In the genomic region with DNA sequence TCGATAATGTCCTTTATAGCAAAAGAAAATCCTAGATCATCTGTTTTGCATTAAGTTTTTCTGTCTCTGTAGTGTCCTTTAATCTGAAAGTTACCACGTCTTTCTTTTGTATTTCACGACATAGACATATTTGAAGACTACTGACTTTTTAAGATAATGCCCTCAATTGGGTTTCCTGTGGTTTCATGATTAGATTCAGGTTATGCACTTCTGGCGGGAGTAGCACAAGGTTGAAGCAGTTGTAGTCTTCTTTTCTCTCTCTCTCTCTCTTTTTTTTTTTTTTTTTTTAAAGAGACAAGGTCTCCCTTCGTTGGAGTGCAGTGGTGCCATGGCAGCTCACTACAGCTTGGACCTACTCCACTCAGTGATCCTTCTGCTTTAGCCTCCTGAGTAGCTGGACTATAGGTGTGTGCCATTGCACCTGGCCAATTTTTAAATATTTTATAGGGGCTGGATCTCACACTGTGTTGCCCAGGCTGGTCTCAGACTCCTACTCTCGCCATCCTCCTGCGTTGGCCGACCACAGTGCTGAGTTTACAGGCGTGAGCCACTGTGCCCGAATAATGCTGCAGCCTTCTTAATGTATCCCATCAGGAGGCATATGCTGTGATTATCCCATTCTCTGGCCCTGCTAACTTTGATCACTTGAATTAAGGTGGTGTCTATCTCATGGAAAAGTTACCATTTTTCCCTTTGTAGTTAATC, we compare ENCODE assay signal across 16 cellular contexts. TPM values are rescaled to one million over a fixed set of nuclear protein-coding genes. Genes with fewer than 3 reads are reported as not detected.
DNase-seq lines count a peak whose midpoint lies in the region; ATAC-seq, FAIRE-seq and TF ChIP-seq lines count a peak whose summit lies in the region.
"Had no signal": no experiment of that assay in that cellular context is flagged by ENCODE, and none has a peak within 500 bp of the region (broad histone marks: within the 10 kb centered on the region; RNA-seq: fewer than 3 reads in every experiment).

No MANE protein-coding gene starts in this region.

- no peak for ATAC-seq in activated naive CD8-positive, alpha-beta T cell treated with anti-CD3 and anti-CD28 coated beads, Interleukin-2, amount 50 U/mL, for 24 hours
- ATAC-seq in stimulated activated naive CD8-positive, alpha-beta T cell treated with anti-CD3 and anti-CD28 coated beads, Interleukin-15, amount 100 ng/mL, for 72 hours, result peak; percentile 33
- ATAC-seq: gastrocnemius medialis, right cardiac atrium, Right ventricle myocardium inferior had no signal

- peaks cover 84% of the 10 kb centered on the region for H3K4me1 Mint-ChIP-seq in activated naive CD4-positive, alpha-beta T cell treated with anti-CD3 and anti-CD28 coated beads, Interleukin-2, amount 50 U/mL, for 24 hours
- peaks cover 86% of the 10 kb centered on the region for H3K4me1 Mint-ChIP-seq in activated naive CD8-positive, alpha-beta T cell treated with anti-CD3 and anti-CD28 coated beads, Interleukin-2, amount 50 U/mL, for 24 hours
- H3K4me1 Mint-ChIP-seq in stimulated activated naive CD8-positive, alpha-beta T cell treated with anti-CD3 and anti-CD28 coated beads, Interleukin-15, amount 100 ng/mL, for 72 hours, result peaks cover 81% of the 10 kb centered on the region

- H3K27ac Mint-ChIP-seq in activated naive CD4-positive, alpha-beta T cell treated with anti-CD3 and anti-CD28 coated beads, Interleukin-2, amount 50 U/mL, for 24 hours, result peak overlapping the region; percentile 73
- peak overlapping the region; percentile 40 for H3K27ac Mint-ChIP-seq in activated naive CD8-positive, alpha-beta T cell treated with anti-CD3 and anti-CD28 coated beads, Interleukin-2, amount 50 U/mL, for 24 hours
- peak overlapping the region in 1 of 2 donors; percentile 59 for H3K27ac Mint-ChIP-seq in stimulated activated naive CD8-positive, alpha-beta T cell treated with anti-CD3 and anti-CD28 coated beads, Interleukin-15, amount 100 ng/mL, for 72 hours
- H3K27ac Mint-ChIP-seq: type B pancreatic cell had no signal

- H3K4me1 ChIP-seq in kidney (ENCODE audit: control insufficient read depth in 1 of 2, insufficient read depth in 1 of 2, low read depth in 1 of 2, low read length in 2 of 2) (peaks cover 0 to 8% of the 10 kb centered on the region in 2 donors), tibial artery (peaks cover 0 to 17% (median 9%) of the 10 kb centered on the region in 4 donors)

- H3K27ac ChIP-seq in kidney (ENCODE audit: low read depth in 2 of 2, low read length in 2 of 2), result no peak overlapping the region
- no peak overlapping the region for H3K27ac ChIP-seq in tibial artery
- H3K27ac ChIP-seq: gastrocnemius medialis had no signal

- no peaks in the 10 kb centered on the region for H3K27me3 Mint-ChIP-seq in activated naive CD4-positive, alpha-beta T cell treated with anti-CD3 and anti-CD28 coated beads, Interleukin-2, amount 50 U/mL, for 24 hours
- no peaks in the 10 kb centered on the region for H3K27me3 Mint-ChIP-seq in activated naive CD8-positive, alpha-beta T cell treated with anti-CD3 and anti-CD28 coated beads, Interleukin-2, amount 50 U/mL, for 24 hours
- no peaks in the 10 kb centered on the region for H3K27me3 Mint-ChIP-seq in stimulated activated naive CD8-positive, alpha-beta T cell treated with anti-CD3 and anti-CD28 coated beads, Interleukin-15, amount 100 ng/mL, for 72 hours
- H3K27me3 Mint-ChIP-seq: type B pancreatic cell had no signal

- no peak for DNase-seq in activated naive CD4-positive, alpha-beta T cell treated with anti-CD3 and anti-CD28 coated beads, Interleukin-2, amount 50 U/mL, for 16 hours
- peak; percentile 76 for DNase-seq in RPMI8226
- no peak for DNase-seq in activated naive CD8-positive, alpha-beta T cell treated with anti-CD3 and anti-CD28 coated beads, Interleukin-2, amount 50 U/mL, for 24 hours
- no peak for DNase-seq in stimulated activated naive CD8-positive, alpha-beta T cell treated with anti-CD3 and anti-CD28 coated beads, Interleukin-15, amount 100 ng/mL, for 72 hours
- no peak for DNase-seq in kidney
- DNase-seq in stimulated activated CD4-positive, alpha-beta T cell treated with anti-CD3 and anti-CD28 coated beads, Interleukin-15, amount 100 ng/mL, for 24 hours, result no peak
- DNase-seq in tibial artery, result no peak
- DNase-seq: gastrocnemius medialis; NCI-H2081; right cardiac atrium; stimulated activated CD4-positive, alpha-beta T cell treated with anti-CD3 and anti-CD28 coated beads, Interleukin-2, amount 100 ng/mL, for 48 hours; stimulated activated CD8-positive, alpha-beta memory T cell treated with anti-CD3 and anti-CD28 coated beads, Interleukin-4, amount 100 ng/mL, for 48 hours; T-helper 9 cell had no signal

- intact Hi-C loops in kidney (cut with DNase I) (no loop called here), tibial artery (cut with DNase I; ENCODE audit: low total_unique reads) (no loop called here)

- H3K9me3 ChIP-seq in kidney (ENCODE audit: control insufficient read depth in 1 of 2, low read length in 2 of 2) (no peaks in the 10 kb centered on the region), tibial artery (no peaks in the 10 kb centered on the region)
- H3K9me3 ChIP-seq: gastrocnemius medialis had no signal

- H3K4me3 ChIP-seq in kidney (ENCODE audit: low read length in 2 of 2), result no peak overlapping the region
- H3K4me3 ChIP-seq in tibial artery, result no peak overlapping the region
- H3K4me3 ChIP-seq: gastrocnemius medialis had no signal

- H3K9ac ChIP-seq in kidney (ENCODE audit: low read length in 2 of 2), result no peak overlapping the region

- no peak for FAIRE-seq in kidney (lab: Jason Lieb, UNC)

- H3K4me3 Mint-ChIP-seq in activated naive CD4-positive, alpha-beta T cell treated with anti-CD3 and anti-CD28 coated beads, Interleukin-2, amount 50 U/mL, for 24 hours, result peak overlapping the region; percentile 69
- H3K4me3 Mint-ChIP-seq in activated naive CD8-positive, alpha-beta T cell treated with anti-CD3 and anti-CD28 coated beads, Interleukin-2, amount 50 U/mL, for 24 hours, result peak overlapping the region; percentile 76
- H3K4me3 Mint-ChIP-seq in stimulated activated naive CD8-positive, alpha-beta T cell treated with anti-CD3 and anti-CD28 coated beads, Interleukin-15, amount 100 ng/mL, for 72 hours, result peak overlapping the region; percentile 78 to 93
- H3K4me3 Mint-ChIP-seq: type B pancreatic cell had no signal

- H3K36me3 ChIP-seq in kidney (ENCODE audit: control insufficient read depth in 1 of 2, insufficient read depth in 2 of 2, low read length in 2 of 2) (no peaks in the 10 kb centered on the region), tibial artery (no peaks in the 10 kb centered on the region)
- H3K36me3 ChIP-seq: gastrocnemius medialis had no signal

- H3K27me3 ChIP-seq in tibial artery, result no peaks in the 10 kb centered on the region
- H3K27me3 ChIP-seq: gastrocnemius medialis had no signal

- TF ChIP-seq CTCF in kidney (IDR thresholded peaks at IDR 0.05; ENCODE audit: borderline replicate concordance, extremely low read depth, insufficient read depth) (no peak), tibial artery (IDR thresholded peaks at IDR 0.05) (no peak)

- no peaks in the 10 kb centered on the region for H3K9me3 Mint-ChIP-seq in activated naive CD4-positive, alpha-beta T cell treated with anti-CD3 and anti-CD28 coated beads, Interleukin-2, amount 50 U/mL, for 24 hours
- H3K9me3 Mint-ChIP-seq in activated naive CD8-positive, alpha-beta T cell treated with anti-CD3 and anti-CD28 coated beads, Interleukin-2, amount 50 U/mL, for 24 hours, result no peaks in the 10 kb centered on the region
- H3K9me3 Mint-ChIP-seq in stimulated activated naive CD8-positive, alpha-beta T cell treated with anti-CD3 and anti-CD28 coated beads, Interleukin-15, amount 100 ng/mL, for 72 hours, result no peaks in the 10 kb centered on the region
- H3K9me3 Mint-ChIP-seq: type B pancreatic cell had no signal

- H3K36me3 Mint-ChIP-seq in activated naive CD4-positive, alpha-beta T cell treated with anti-CD3 and anti-CD28 coated beads, Interleukin-2, amount 50 U/mL, for 24 hours, result no peaks in the 10 kb centered on the region
- H3K36me3 Mint-ChIP-seq in activated naive CD8-positive, alpha-beta T cell treated with anti-CD3 and anti-CD28 coated beads, Interleukin-2, amount 50 U/mL, for 24 hours (ENCODE audit: low read depth), result peaks cover 3% of the 10 kb centered on the region
- H3K36me3 Mint-ChIP-seq: type B pancreatic cell had no signal

RNA-seq across cellular contexts. Expression of gene INPP4A, which starts 3.9 kb away (rescaled TPM):
- total RNA-seq in kidney, result 27.9 TPM
- polyA plus RNA-seq in kidney (ENCODE audit: insufficient read depth, low read depth, low replicate concordance), result 4.1 TPM
